8 cellular contexts compared by ENCODE assay signal in the genomic region with DNA sequence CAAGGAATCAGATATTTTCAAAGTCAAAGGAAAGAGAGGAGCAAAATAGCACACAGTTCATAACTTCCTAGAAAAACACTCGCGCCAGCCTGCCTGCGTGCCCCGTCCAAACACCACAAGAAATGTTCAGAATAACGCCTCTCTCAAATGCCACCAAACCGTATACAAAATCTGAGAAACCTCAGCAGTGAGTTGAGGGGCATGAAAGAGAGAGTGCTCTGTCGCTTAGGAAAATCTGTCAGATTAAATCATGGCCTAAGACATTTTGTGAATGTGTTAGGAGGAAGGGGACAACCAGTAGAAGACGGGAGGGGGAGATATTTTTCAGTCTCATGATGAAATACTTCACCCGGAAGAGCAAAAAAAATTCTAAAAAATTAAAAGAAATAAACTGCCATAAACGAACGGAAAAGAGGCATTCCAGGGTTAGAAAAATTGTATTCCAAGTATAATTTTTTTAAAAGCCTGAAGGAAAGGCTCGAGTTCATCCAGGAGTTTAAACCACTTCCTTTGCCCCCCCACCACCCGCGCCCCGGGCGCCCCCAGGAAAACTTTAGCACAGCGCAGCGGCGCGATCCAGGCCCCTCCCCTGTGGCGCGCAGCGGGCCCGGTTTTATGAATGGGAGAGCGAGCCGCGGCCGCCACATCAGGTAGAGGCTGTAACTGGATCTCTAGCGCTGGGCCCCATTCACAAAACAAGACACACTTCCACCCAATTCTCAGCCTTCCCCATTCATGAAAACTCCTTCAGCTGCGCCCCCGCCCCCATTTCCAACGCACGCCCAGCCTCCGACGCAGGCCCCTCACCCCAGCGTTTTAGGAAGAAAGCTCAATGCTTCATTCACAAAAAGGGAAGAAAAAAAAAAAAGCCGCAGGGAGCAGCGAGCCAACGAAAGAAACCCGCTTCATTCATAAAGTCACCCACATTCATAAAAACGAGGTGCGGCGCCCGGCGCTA. TPM values are rescaled to one million over a fixed set of nuclear protein-coding genes. Genes with fewer than 3 reads are reported as not detected.
A peak's percentile ranks its signal among the peaks of the same experiment; 100 is the strongest.
DNase-seq lines count a peak whose midpoint lies in the region; ATAC-seq and TF ChIP-seq lines count a peak whose summit lies in the region.

No MANE protein-coding gene starts in this region.

- H3K4me1 Mint-ChIP-seq in activated CD4-positive, alpha-beta memory T cell treated with anti-CD3 and anti-CD28 coated beads for 36 hours (ENCODE audit: low read depth): peaks cover 46% of the 10 kb centered on the region
- peaks cover 43% of the 10 kb centered on the region for H3K4me1 Mint-ChIP-seq in endodermal cell
- H3K4me1 Mint-ChIP-seq in stimulated activated memory B cell treated with anti-CD40 and anti-IgM and Interleukin-4, amounts not matched to agents 10 μg/mL and 1 μg/mL and 100 μg/mL, for 72 hours: peaks cover 52% of the 10 kb centered on the region

- H3K36me3 Mint-ChIP-seq in activated CD4-positive, alpha-beta memory T cell treated with anti-CD3 and anti-CD28 coated beads for 36 hours: no peaks in the 10 kb centered on the region
- H3K36me3 Mint-ChIP-seq in endodermal cell (ENCODE audit: low read depth): peaks cover 29% of the 10 kb centered on the region
- H3K36me3 Mint-ChIP-seq in stimulated activated memory B cell treated with anti-CD40 and anti-IgM and Interleukin-4, amounts not matched to agents 10 μg/mL and 1 μg/mL and 100 μg/mL, for 72 hours: no peaks in the 10 kb centered on the region

- peak overlapping the region; percentile 91 for H3K27ac ChIP-seq in endodermal cell (ENCODE audit: low read depth, low read length)

- CTCF ChIA-PET in activated CD4-positive, alpha-beta memory T cell treated with anti-CD3 and anti-CD28 coated beads for 36 hours (lab: Charles Lee): interaction anchor here (0.8 kb wide), 1 partner anchor 164 kb away, joined by 3 read pairs; no protein-coding TSS in a partner anchor

- POLR2A ChIA-PET in activated CD4-positive, alpha-beta memory T cell treated with anti-CD3 and anti-CD28 coated beads for 36 hours (lab: Charles Lee): no interaction called here

- H3K9me3 Mint-ChIP-seq in activated CD4-positive, alpha-beta memory T cell treated with anti-CD3 and anti-CD28 coated beads for 36 hours: no peaks in the 10 kb centered on the region
- no peaks in the 10 kb centered on the region for H3K9me3 Mint-ChIP-seq in endodermal cell
- no peaks in the 10 kb centered on the region for H3K9me3 Mint-ChIP-seq in stimulated activated memory B cell treated with anti-CD40 and anti-IgM and Interleukin-4, amounts not matched to agents 10 μg/mL and 1 μg/mL and 100 μg/mL, for 72 hours

- intact Hi-C loops in activated CD4-positive, alpha-beta memory T cell treated with anti-CD3 and anti-CD28 coated beads for 36 hours (cut with micrococcal nuclease): loop anchor here (1.0 to 5.0 kb wide), 6 partner anchors 47 to 645 kb away; no protein-coding TSS in a partner anchor

- H3K36me3 ChIP-seq in endodermal cell (ENCODE audit: control insufficient read depth, insufficient read depth, low read length): peaks cover 15% of the 10 kb centered on the region

- WGBS in endodermal cell (ENCODE audit: insufficient coverage in 1 of 2, insufficient read length in 1 of 2), 2 experiments: 0 to 2% methylated on average over 11 to 45 of the region's 45 CpGs

- peaks cover 22% of the 10 kb centered on the region for H3K27me3 ChIP-seq in endodermal cell (ENCODE audit: control insufficient read depth, insufficient read depth, low read length, poor library complexity, severe bottlenecking)

- no peaks in the 10 kb centered on the region for H3K9me3 ChIP-seq in endodermal cell (ENCODE audit: control insufficient read depth, low read length)

- DNase-seq in DMS114 treated with DMSO at 0.1 percent for 48 hours (lab: John Stamatoyannopoulos, UW; ENCODE audit: unreplicated experiment) (peak; percentile 53), HK-2 (ENCODE audit: unreplicated experiment) (peak; percentile 71), NCI-H69 (lab: John Stamatoyannopoulos, UW) (peak; percentile 83), endodermal cell (peak; percentile 88), lung microvascular endothelial cell (ENCODE audit: low read depth in 2 of 2) (peak; percentile 68), OCI-M2 (lab: John Stamatoyannopoulos, UW; ENCODE audit: unreplicated experiment) (no peak)
- peak; percentile 66 for DNase-seq in activated CD4-positive, alpha-beta memory T cell treated with anti-CD3 and anti-CD28 coated beads for 36 hours

- peak overlapping the region; percentile 82 for H3K9ac ChIP-seq in endodermal cell (ENCODE audit: extremely low read depth, low read length, poor library complexity, severe bottlenecking)

- peaks cover 7% of the 10 kb centered on the region for H3K4me1 ChIP-seq in endodermal cell (ENCODE audit: control insufficient read depth, insufficient read depth, low read length)

- peak overlapping the region; percentile 67 for H3K4me3 Mint-ChIP-seq in activated CD4-positive, alpha-beta memory T cell treated with anti-CD3 and anti-CD28 coated beads for 36 hours
- peak overlapping the region; percentile 95 for H3K4me3 Mint-ChIP-seq in endodermal cell
- peak overlapping the region; percentile 91 for H3K4me3 Mint-ChIP-seq in stimulated activated memory B cell treated with anti-CD40 and anti-IgM and Interleukin-4, amounts not matched to agents 10 μg/mL and 1 μg/mL and 100 μg/mL, for 72 hours

- no peak for ATAC-seq in stimulated activated memory B cell treated with anti-CD40 and anti-IgM and Interleukin-4, amounts not matched to agents 10 μg/mL and 1 μg/mL and 100 μg/mL, for 72 hours

- peaks cover 78% of the 10 kb centered on the region for H3K27me3 Mint-ChIP-seq in activated CD4-positive, alpha-beta memory T cell treated with anti-CD3 and anti-CD28 coated beads for 36 hours
- peaks cover 28% of the 10 kb centered on the region for H3K27me3 Mint-ChIP-seq in endodermal cell (ENCODE audit: insufficient read depth)
- H3K27me3 Mint-ChIP-seq in stimulated activated memory B cell treated with anti-CD40 and anti-IgM and Interleukin-4, amounts not matched to agents 10 μg/mL and 1 μg/mL and 100 μg/mL, for 72 hours: peaks cover 37% of the 10 kb centered on the region

- H3K27ac Mint-ChIP-seq in activated CD4-positive, alpha-beta memory T cell treated with anti-CD3 and anti-CD28 coated beads for 36 hours: no peak overlapping the region
- H3K27ac Mint-ChIP-seq in endodermal cell: peak overlapping the region; percentile 94
- peak overlapping the region; percentile 39 for H3K27ac Mint-ChIP-seq in stimulated activated memory B cell treated with anti-CD40 and anti-IgM and Interleukin-4, amounts not matched to agents 10 μg/mL and 1 μg/mL and 100 μg/mL, for 72 hours

- peak; percentile 16 for TF ChIP-seq CTCF in endodermal cell (conservative IDR thresholded peaks at IDR 0.05)

- H3K4me3 ChIP-seq in endodermal cell (ENCODE audit: low read length): peak overlapping the region; percentile 90

RNA-seq across cellular contexts. Expression of a gene that starts 1.5 kb away (rescaled TPM):
- 1 to 10 TPM in 1 of 2 experiments, under 1 TPM in 1; 0.74 to 1.3 TPM for total RNA-seq in activated CD4-positive, alpha-beta memory T cell treated with anti-CD3 and anti-CD28 coated beads for 36 hours
- total RNA-seq in endodermal cell (10 to 100 TPM; 56.4 to 84.1 TPM), lung microvascular endothelial cell (12.7 and 20.9 TPM in 2 replicates)
- polyA plus RNA-seq in endodermal cell (2013, experiment 1 of 2): 35.3 TPM
- polyA plus RNA-seq in endodermal cell (2013, experiment 2 of 2): 36.0 TPM
